Comparison of ENCODE assay signal across 8 cellular contexts in the genomic region with DNA sequence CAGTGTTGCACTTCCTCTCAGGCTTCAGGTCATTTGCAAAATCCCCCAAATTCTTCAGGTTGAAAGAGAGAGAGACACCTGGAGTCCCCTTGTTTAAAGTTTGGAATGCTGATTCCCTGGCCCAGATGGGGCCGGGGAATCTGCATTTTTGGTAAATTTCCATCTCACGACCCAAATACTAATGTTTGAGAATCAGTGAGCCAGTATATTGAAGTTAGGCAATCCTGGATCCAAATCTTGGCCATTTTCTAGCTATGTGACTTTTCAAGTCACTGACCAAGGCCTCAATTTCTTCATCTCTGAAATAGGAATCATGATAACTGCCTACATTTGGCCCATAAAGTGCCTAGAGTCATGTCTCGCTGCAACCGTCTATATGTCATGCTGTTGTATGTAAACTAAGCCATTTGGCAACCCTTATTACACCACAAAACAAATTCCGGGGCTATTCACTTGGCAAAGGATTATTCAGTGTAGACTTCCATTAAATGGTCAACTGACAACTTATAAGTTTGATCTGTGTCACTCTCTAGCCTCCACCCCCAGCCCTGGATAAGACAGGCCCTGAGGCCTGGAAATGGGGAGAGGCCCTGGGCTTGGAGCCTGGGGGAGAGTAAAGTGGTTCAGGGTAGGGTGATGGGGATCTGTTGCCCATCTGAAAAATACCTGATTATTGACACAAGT. TPM values are rescaled to one million over a fixed set of nuclear protein-coding genes. Genes with fewer than 3 reads are reported as not detected.
DNase-seq lines count a peak whose midpoint lies in the region; ATAC-seq and TF ChIP-seq lines count a peak whose summit lies in the region.

No MANE protein-coding gene starts in this region.

- CTCF ChIA-PET in CD8-positive, alpha-beta memory T cell (lab: Charles Lee): interaction anchor here (1.3 to 5.2 kb wide), 7 partner anchors 11 to 586 kb away, joined by 3 to 92 read pairs (median 14); no protein-coding TSS in a partner anchor
- CTCF ChIA-PET in PC-9 (lab: Charles Lee): interaction anchor here (0.5 to 0.6 kb wide), 2 partner anchors 113 to 858 kb away, joined by 4 to 17 read pairs; no protein-coding TSS in a partner anchor

- H3K36me3 ChIP-seq in CD8-positive, alpha-beta memory T cell (ENCODE audit: insufficient read depth, low read length): no peaks in the 10 kb centered on the region
- peaks cover 5% of the 10 kb centered on the region for H3K36me3 ChIP-seq in PC-9 (ENCODE audit: low read depth)
- H3K36me3 ChIP-seq in endodermal cell (ENCODE audit: control insufficient read depth, insufficient read depth, low read length): no peaks in the 10 kb centered on the region
- peaks cover under 1% of the 10 kb centered on the region for H3K36me3 ChIP-seq in neuron (ENCODE audit: insufficient read depth, low read length)

- H3K4me1 Mint-ChIP-seq in CD8-positive, alpha-beta memory T cell: peaks cover 26 to 45% (median 41%) of the 10 kb centered on the region in 3 donors
- H3K4me1 Mint-ChIP-seq in endodermal cell: peaks cover 18% of the 10 kb centered on the region

- peak overlapping the region; percentile 100 for H3K4me2 ChIP-seq in PC-9

- H3K36me3 Mint-ChIP-seq in CD8-positive, alpha-beta memory T cell: peaks cover 2 to 41% (median 12%) of the 10 kb centered on the region in 3 donors
- peaks cover 5% of the 10 kb centered on the region for H3K36me3 Mint-ChIP-seq in endodermal cell (ENCODE audit: low read depth)

- peaks cover 2 to 6% (median 4%) of the 10 kb centered on the region in 5 donors for H3K9me3 Mint-ChIP-seq in CD8-positive, alpha-beta memory T cell
- peaks cover 12% of the 10 kb centered on the region for H3K9me3 Mint-ChIP-seq in endodermal cell

- peaks cover 60% of the 10 kb centered on the region for H3F3A ChIP-seq in PC-9 (ENCODE audit: insufficient read depth, low read depth)

- H3K4me3 Mint-ChIP-seq in CD8-positive, alpha-beta memory T cell: peak overlapping the region; percentile 91 to 98 (median 97)
- peak overlapping the region; percentile 100 for H3K4me3 Mint-ChIP-seq in endodermal cell

- H4K20me1 ChIP-seq in PC-9 (ENCODE audit: insufficient read depth): peaks cover 12% of the 10 kb centered on the region

- H3K79me2 ChIP-seq in PC-9 (ENCODE audit: low read depth): peaks cover 47% of the 10 kb centered on the region

- no peak for DNase-seq in CD8-positive, alpha-beta memory T cell
- no peak for DNase-seq in PC-9
- DNase-seq in endodermal cell: peak; percentile 69
- no peak for DNase-seq in GM20000 (ENCODE audit: low spot score)
- no peak for DNase-seq in A172 (ENCODE audit: low spot score)

- peaks cover 1% of the 10 kb centered on the region for H3K9me3 ChIP-seq in CD8-positive, alpha-beta memory T cell (ENCODE audit: low read length)
- H3K9me3 ChIP-seq in PC-9 (ENCODE audit: insufficient read depth, low read depth): peaks cover 5% of the 10 kb centered on the region; the same call in 1 of the 2 replicates
- H3K9me3 ChIP-seq in endodermal cell (ENCODE audit: control insufficient read depth, low read length): peaks cover 7% of the 10 kb centered on the region
- H3K9me3 ChIP-seq in neuron (ENCODE audit: low read length): peaks cover 2% of the 10 kb centered on the region

- BruUV-seq in PC-9 (replicated peaks; lab: Mats Ljungman, UMichigan): no TSS peak

- peak overlapping the region; percentile 77; the same call in 1 of the 2 replicates for H2AFZ ChIP-seq in PC-9
- peak overlapping the region; percentile 85 for H2AFZ ChIP-seq in neuron (ENCODE audit: low read depth, low read length)

- no peaks in the 10 kb centered on the region for H3K27me3 ChIP-seq in CD8-positive, alpha-beta memory T cell (ENCODE audit: insufficient read depth, low read length, poor library complexity, severe bottlenecking)
- H3K27me3 ChIP-seq in PC-9 (ENCODE audit: insufficient read depth, low read depth): no peaks in the 10 kb centered on the region
- H3K27me3 ChIP-seq in endodermal cell (ENCODE audit: control insufficient read depth, insufficient read depth, low read length, poor library complexity, severe bottlenecking): no peaks in the 10 kb centered on the region
- no peaks in the 10 kb centered on the region for H3K27me3 ChIP-seq in neuron (ENCODE audit: insufficient read depth, low read length)

- peak overlapping the region; percentile 99 for H3K4me3 ChIP-seq in CD8-positive, alpha-beta memory T cell (ENCODE audit: low read length)
- peak overlapping the region; percentile 95 for H3K4me3 ChIP-seq in PC-9
- H3K4me3 ChIP-seq in endodermal cell (ENCODE audit: low read length): peak overlapping the region; percentile 94
- H3K4me3 ChIP-seq in neuron (ENCODE audit: low read length): peak overlapping the region; percentile 99

- no peak for TF ChIP-seq CTCF in PC-9 (conservative IDR thresholded peaks at IDR 0.05)
- no peak for TF ChIP-seq CTCF in endodermal cell (conservative IDR thresholded peaks at IDR 0.05)
- no peak for TF ChIP-seq CTCF in GM20000 (IDR thresholded peaks at IDR 0.05; ENCODE audit: extremely low read depth, missing control alignments)

- H3K27ac Mint-ChIP-seq in CD8-positive, alpha-beta memory T cell: peak overlapping the region; percentile 98 to 100 (median 100)
- H3K27ac Mint-ChIP-seq in endodermal cell: peak overlapping the region; percentile 100

- peak overlapping the region; percentile 96 for H3K9ac ChIP-seq in endodermal cell (ENCODE audit: extremely low read depth, low read length, poor library complexity, severe bottlenecking)

- H3K9me2 ChIP-seq in PC-9 (ENCODE audit: insufficient read depth): no peaks in the 10 kb centered on the region

- WGBS in endodermal cell (ENCODE audit: insufficient coverage in 1 of 2, insufficient read length in 1 of 2), 2 experiments: 45 to 68% methylated on average over 5 of the region's 5 CpGs

- POLR2A ChIA-PET in CD8-positive, alpha-beta memory T cell (lab: Charles Lee): interaction anchor here (1.0 to 12.7 kb wide), 8 partner anchors 10 to 512 kb away, joined by 3 to 445 read pairs (median 12); no protein-coding TSS in a partner anchor
- POLR2A ChIA-PET in PC-9 (lab: Charles Lee; ENCODE audit: unreplicated experiment): interaction anchor here (0.5 to 1.3 kb wide), 6 partner anchors 108 to 1606 kb away, joined by 3 to 5 read pairs (median 4); no protein-coding TSS in a partner anchor

- peaks cover 0 to 17% of the 10 kb centered on the region in 2 donors for H3K27me3 Mint-ChIP-seq in CD8-positive, alpha-beta memory T cell
- H3K27me3 Mint-ChIP-seq in endodermal cell (ENCODE audit: insufficient read depth): no peaks in the 10 kb centered on the region

- ATAC-seq in GM19397 (IDR thresholded peaks at IDR 0.05; ENCODE audit: unreplicated experiment) (no peak), GM19328 (IDR thresholded peaks at IDR 0.05; ENCODE audit: unreplicated experiment) (no peak)

- intact Hi-C loops in PC-9 (cut with micrococcal nuclease; ENCODE audit: unreplicated experiment): no loop called here

- H3K4me1 ChIP-seq in CD8-positive, alpha-beta memory T cell (ENCODE audit: insufficient read depth, low read length): peaks cover 16% of the 10 kb centered on the region
- H3K4me1 ChIP-seq in PC-9 (replicated peaks; ENCODE audit: insufficient read depth) (peaks cover 28% of the 10 kb centered on the region), endodermal cell (ENCODE audit: control insufficient read depth, insufficient read depth, low read length) (peaks cover 3% of the 10 kb centered on the region), neuron (ENCODE audit: insufficient read depth, low read length) (peaks cover 19% of the 10 kb centered on the region)

- H3K27ac ChIP-seq in CD8-positive, alpha-beta memory T cell (ENCODE audit: low read depth, low read length): peak overlapping the region; percentile 99
- peak overlapping the region; percentile 98 for H3K27ac ChIP-seq in PC-9
- peak overlapping the region; percentile 99 for H3K27ac ChIP-seq in endodermal cell (ENCODE audit: low read depth, low read length)

RNA-seq across cellular contexts. Expression of gene ZFP36L1, which starts 3.7 kb away (rescaled TPM):
- 100 to 1,000 TPM; 128 to 133 TPM for total RNA-seq in CD8-positive, alpha-beta memory T cell
- polyA plus RNA-seq in CD8-positive, alpha-beta memory T cell: 124 TPM
- total RNA-seq in PC-9 (2021) (179 and 237 TPM in 2 replicates), endodermal cell (10 to 100 TPM; 99.4 to 99.6 TPM)
- polyA plus RNA-seq in endodermal cell (2013, experiment 1 of 2): 215 TPM
- polyA plus RNA-seq in endodermal cell (2013, experiment 2 of 2): 172 TPM
- 39.7 and 49.7 TPM in 2 replicates for total RNA-seq in A172 (2014; rRNA removed; shearing (Covaris generic))
